In genomic region chr19:17779281-17779930, GRCh38 we compare ENCODE assay signal across 10 cellular contexts. TPM values are rescaled to one million over a fixed set of nuclear protein-coding genes. Genes with fewer than 3 reads are reported as not detected.
DNase-seq lines count a peak whose midpoint lies in the region; ATAC-seq and TF ChIP-seq lines count a peak whose summit lies in the region.
"Had no signal": no experiment of that assay in that cellular context is flagged by ENCODE, and none has a peak within 500 bp of the region (broad histone marks: within the 10 kb centered on the region; RNA-seq: fewer than 3 reads in every experiment).

No MANE protein-coding gene starts in this region.

- ATAC-seq in Right ventricle myocardium inferior: peak; percentile 26
- no peak for ATAC-seq in GM19351 (IDR thresholded peaks at IDR 0.05; ENCODE audit: unreplicated experiment)

- DNase-seq in Right ventricle myocardium inferior (ENCODE audit: missing footprints) (no peak), right atrium auricular region (ENCODE audit: low spot score) (no peak), iris pigment epithelial cell (ENCODE audit: low read depth) (peak; percentile 77), ureter (ENCODE audit: low spot score) (peak; percentile 64), NCI-H2029 treated with DMSO at 0.1 percent for 48 hours (lab: John Stamatoyannopoulos, UW) (no peak)
- DNase-seq in stimulated activated CD4-positive, alpha-beta T cell treated with anti-CD3 and anti-CD28 coated beads, Interleukin-4, amount 100 ng/mL, for 4 hours: no peak
- DNase-seq: T-cell had no signal

- no peaks in the 10 kb centered on the region for H3K9me3 ChIP-seq in right atrium auricular region

- intact Hi-C loops in Right ventricle myocardium inferior (cut with DNase I): no loop called here

- H3K27ac ChIP-seq in right atrium auricular region: no peak overlapping the region

- peak overlapping the region in 3 of 5 experiments; percentile 20 to 48 (median 46) for H3K4me3 Mint-ChIP-seq in brain
- H3K4me3 Mint-ChIP-seq: T-cell had no signal

- no peaks in the 10 kb centered on the region for H3K9me3 Mint-ChIP-seq in brain
- H3K9me3 Mint-ChIP-seq: T-cell had no signal

- no peaks in the 10 kb centered on the region for H3K36me3 ChIP-seq in right atrium auricular region

- H3K4me3 ChIP-seq in right atrium auricular region: no peak overlapping the region

- H3K36me3 Mint-ChIP-seq in brain: peaks cover 28% of the 10 kb centered on the region

- H3K27me3 ChIP-seq in right atrium auricular region: peaks cover 0 to 7% of the 10 kb centered on the region in 2 donors

- peaks cover 0 to 11% of the 10 kb centered on the region in 2 donors for H3K4me1 ChIP-seq in right atrium auricular region

- TF ChIP-seq CTCF in right atrium auricular region (IDR thresholded peaks at IDR 0.05) (no peak), brain (conservative IDR thresholded peaks at IDR 0.05) (no peak)

- H3K27me3 Mint-ChIP-seq in brain: peaks cover 11% of the 10 kb centered on the region
- H3K27me3 Mint-ChIP-seq: T-cell had no signal

- H3K27ac Mint-ChIP-seq in brain: peak overlapping the region in 3 of 5 experiments; percentile 10 to 60 (median 37)

- peaks cover 8% of the 10 kb centered on the region for H3K4me1 Mint-ChIP-seq in brain

RNA-seq across cellular contexts. Expression of gene B3GNT3, which starts 15.5 kb away (rescaled TPM):
- total RNA-seq in Right ventricle myocardium inferior: not detected
- not detected for total RNA-seq in right atrium auricular region
- not detected for polyA plus RNA-seq in brain (ENCODE audit: insufficient read depth, low read depth, low replicate concordance)
- total RNA-seq in ureter: 88.2 TPM
- total RNA-seq: myocyte had no signal

RNA-seq across cellular contexts. Expression of gene FCHO1, which starts 28.1 kb away (rescaled TPM):
- total RNA-seq in Right ventricle myocardium inferior (0.24 TPM), right atrium auricular region (1 to 10 TPM in 1 of 2 donors, under 1 TPM in 1; 0.19 to 1.3 TPM), ureter (4.8 TPM)
- polyA plus RNA-seq in brain (ENCODE audit: insufficient read depth, low read depth, low replicate concordance): 18.4 TPM
- total RNA-seq: myocyte had no signal

RNA-seq across cellular contexts. Expression of gene INSL3, which starts 41.9 kb away (rescaled TPM):
- not detected for total RNA-seq in Right ventricle myocardium inferior
- not detected for total RNA-seq in right atrium auricular region
- polyA plus RNA-seq in brain (ENCODE audit: insufficient read depth, low read depth, low replicate concordance): 0.66 TPM
- not detected for total RNA-seq in ureter
- total RNA-seq: myocyte had no signal

Comparison
In these comparisons a context has a peak if more than half of its experiments do, and no peak if none do; other contexts are left out.
1. DNase-seq: peak in iris pigment epithelial cell (single experiment) and ureter (single experiment); none in Right ventricle myocardium inferior (single experiment), right atrium auricular region (single experiment), NCI-H2029 treated with DMSO at 0.1 percent for 48 hours (single experiment) and stimulated activated CD4-positive, alpha-beta T cell treated with anti-CD3 and anti-CD28 coated beads, Interleukin-4, amount 100 ng/mL, for 4 hours (0 of 2).
2. RNA of gene B3GNT3, which starts 15.5 kb away (total RNA-seq): 88.2 TPM in ureter (single experiment); not detected in Right ventricle myocardium inferior (single experiment) and not detected in right atrium auricular region; every median in the first group is over 10 times any median in the second.